9 cellular contexts compared by ENCODE assay signal in genomic region chr1:192807221-192807967, GRCh38. TPM values are rescaled to one million over a fixed set of nuclear protein-coding genes. Genes with fewer than 3 reads are reported as not detected.
DNase-seq lines count a peak whose midpoint lies in the region; ATAC-seq and TF ChIP-seq lines count a peak whose summit lies in the region.
"Had no signal": no experiment of that assay in that cellular context is flagged by ENCODE, and none has a peak within 500 bp of the region (broad histone marks: within the 10 kb centered on the region; RNA-seq: fewer than 3 reads in every experiment).

No MANE protein-coding gene starts in this region.

- peak overlapping the region; percentile 51 to 63 for H3K4me3 Mint-ChIP-seq in stimulated activated naive B cell treated with anti-CD40 and anti-IgM and Interleukin-4, amounts not matched to agents 10 μg/mL and 1 μg/mL and 100 μg/mL, for 72 hours
- no peak overlapping the region for H3K4me3 Mint-ChIP-seq in endothelial cell (ENCODE audit: unreplicated experiment)

- ATAC-seq in GM19452 (IDR thresholded peaks at IDR 0.05; ENCODE audit: unreplicated experiment) (peak; percentile 46), HG03460 (IDR thresholded peaks at IDR 0.05; ENCODE audit: unreplicated experiment) (peak; percentile 25)
- no peak for ATAC-seq in stimulated activated naive B cell treated with anti-CD40 and anti-IgM and Interleukin-4, amounts not matched to agents 10 μg/mL and 1 μg/mL and 100 μg/mL, for 72 hours (replicated peaks)

- no peaks in the 10 kb centered on the region for H3K27me3 Mint-ChIP-seq in stimulated activated naive B cell treated with anti-CD40 and anti-IgM and Interleukin-4, amounts not matched to agents 10 μg/mL and 1 μg/mL and 100 μg/mL, for 72 hours
- no peaks in the 10 kb centered on the region for H3K27me3 Mint-ChIP-seq in endothelial cell (ENCODE audit: unreplicated experiment)

- no peaks in the 10 kb centered on the region for H3K9me3 Mint-ChIP-seq in stimulated activated naive B cell treated with anti-CD40 and anti-IgM and Interleukin-4, amounts not matched to agents 10 μg/mL and 1 μg/mL and 100 μg/mL, for 72 hours
- H3K9me3 Mint-ChIP-seq in endothelial cell (ENCODE audit: unreplicated experiment): no peaks in the 10 kb centered on the region
- H3K9me3 Mint-ChIP-seq: activated naive CD4-positive, alpha-beta T cell treated with anti-CD3 and anti-CD28 coated beads, Interleukin-2, amount 50 U/mL, for 72 hours had no signal

- H3K4me3 ChIP-seq in GM08714 (ENCODE audit: low read length) (peak overlapping the region; percentile 64; the same call in 1 of the 2 replicates), WI38 (ENCODE audit: low read depth, low read length) (0 out of 2 replicates have a peak overlapping the region, but pooled peaks have one; percentile 9)

- peak overlapping the region; percentile 92 for H3K27ac Mint-ChIP-seq in stimulated activated naive B cell treated with anti-CD40 and anti-IgM and Interleukin-4, amounts not matched to agents 10 μg/mL and 1 μg/mL and 100 μg/mL, for 72 hours
- no peak overlapping the region for H3K27ac Mint-ChIP-seq in endothelial cell (ENCODE audit: unreplicated experiment)

- H3K4me1 Mint-ChIP-seq in stimulated activated naive B cell treated with anti-CD40 and anti-IgM and Interleukin-4, amounts not matched to agents 10 μg/mL and 1 μg/mL and 100 μg/mL, for 72 hours: peaks cover 26 to 44% of the 10 kb centered on the region in 2 donors
- H3K4me1 Mint-ChIP-seq in endothelial cell (ENCODE audit: unreplicated experiment): peaks cover 18% of the 10 kb centered on the region

- peaks cover 22 to 26% of the 10 kb centered on the region in 2 donors for H3K36me3 Mint-ChIP-seq in stimulated activated naive B cell treated with anti-CD40 and anti-IgM and Interleukin-4, amounts not matched to agents 10 μg/mL and 1 μg/mL and 100 μg/mL, for 72 hours
- H3K36me3 Mint-ChIP-seq in endothelial cell (ENCODE audit: low read depth, unreplicated experiment): peaks cover 5% of the 10 kb centered on the region

- DNase-seq in germinal center (ENCODE audit: low spot score) (peak; percentile 24), endothelial cell (ENCODE audit: low spot score) (no peak), COR-L47 (lab: John Stamatoyannopoulos, UW) (no peak)
- DNase-seq in stimulated activated naive B cell treated with anti-CD40 and anti-IgM and Interleukin-4, amounts not matched to agents 10 μg/mL and 1 μg/mL and 100 μg/mL, for 72 hours: peak; percentile 11

- TF ChIP-seq CTCF in WI38 (IDR thresholded peaks at IDR 0.05; ENCODE audit: low read depth, low read length) (0 out of 2 replicates have a peak, but pooled peaks have one; percentile 2), endothelial cell (IDR thresholded peaks at IDR 0.05; ENCODE audit: unreplicated experiment) (no peak)

RNA-seq across cellular contexts. Expression of gene RGS2, which starts 1.4 kb away (rescaled TPM):
- total RNA-seq in endothelial cell (ENCODE audit: unreplicated experiment): 4.7 TPM

Comparison
In these comparisons a context has a peak if more than half of its experiments do, and no peak if none do; other contexts are left out.
1. ATAC-seq: peak in GM19452 (single experiment) and HG03460 (single experiment); none in stimulated activated naive B cell treated with anti-CD40 and anti-IgM and Interleukin-4, amounts not matched to agents 10 μg/mL and 1 μg/mL and 100 μg/mL, for 72 hours (0 of 2).
2. DNase-seq: peak in germinal center (single experiment) and stimulated activated naive B cell treated with anti-CD40 and anti-IgM and Interleukin-4, amounts not matched to agents 10 μg/mL and 1 μg/mL and 100 μg/mL, for 72 hours (single experiment); none in endothelial cell (single experiment) and COR-L47 (single experiment).